8 cellular contexts compared by ENCODE assay signal in genomic region chr4:78169728-78170127, GRCh38.
"Had no signal": no experiment of that assay in that cellular context is flagged by ENCODE, and none has a peak within 500 bp of the region (broad histone marks: within the 10 kb centered on the region; RNA-seq: fewer than 3 reads in every experiment).

No MANE protein-coding gene starts in this region.

- ATAC-seq: GM12878 had no signal

- DNase-seq: GDM1, GF-D8 had no signal

- H3K4me3 ChIP-seq: GM12878 had no signal

- FAIRE-seq: G401.6, GM12878, GM12891, GM12892, GM18507, GM19239 had no signal
